8 cellular contexts compared by ENCODE assay signal in the genomic region with DNA sequence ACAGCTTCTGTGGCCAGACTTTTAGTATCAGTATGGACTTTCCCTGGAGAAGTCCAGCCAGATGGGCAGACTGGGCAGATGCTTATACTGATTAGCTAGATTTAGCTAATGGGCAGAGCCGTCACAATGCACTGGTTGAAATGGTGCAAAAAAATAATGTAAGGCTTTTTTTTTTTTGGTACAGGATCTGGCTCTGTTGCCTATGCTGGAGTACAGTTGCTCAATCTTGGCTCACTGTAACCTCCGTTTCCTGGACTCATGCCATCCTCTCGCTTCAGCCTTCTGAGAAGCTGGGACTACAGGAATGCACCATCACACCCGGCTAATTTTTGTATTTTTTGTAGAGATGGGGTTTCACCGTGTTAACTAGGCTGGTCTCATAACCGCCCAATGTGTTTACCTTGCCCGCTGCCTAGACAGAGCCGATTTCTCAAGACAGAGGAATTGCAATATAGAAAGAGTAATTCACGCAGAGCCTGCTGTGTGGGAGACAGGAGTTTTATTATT. TPM values are rescaled to one million over a fixed set of nuclear protein-coding genes. Genes with fewer than 3 reads are reported as not detected.
A peak's percentile ranks its signal among the peaks of the same experiment; 100 is the strongest.
DNase-seq lines count a peak whose midpoint lies in the region; ATAC-seq and TF ChIP-seq lines count a peak whose summit lies in the region.

No MANE protein-coding gene starts in this region.

- no peak overlapping the region for H3K27ac ChIP-seq in AG04450 (ENCODE audit: low read depth, low read length)

- H3K9me3 ChIP-seq in AG04450 (ENCODE audit: control insufficient read depth, insufficient read depth, low read length) = no peaks in the 10 kb centered on the region

- H3K4me3 ChIP-seq in AG04450 (ENCODE audit: low read depth, low read length) = no peak overlapping the region
- H3K4me3 ChIP-seq in H7 (ENCODE audit: insufficient read depth, low read depth, low read length) = no peak overlapping the region

- CTCF ChIA-PET in AG04450 (lab: Charles Lee) = interaction anchor here (1.2 to 1.5 kb wide), 4 partner anchors 9 to 15 kb away, joined by 3 to 14 read pairs (median 6); no protein-coding TSS in a partner anchor

- ATAC-seq in HG02840 (IDR thresholded peaks at IDR 0.05; ENCODE audit: low FRiP score, unreplicated experiment) = no peak

- no peaks in the 10 kb centered on the region for H3K36me3 ChIP-seq in H7 (replicated peaks; ENCODE audit: control insufficient read depth, insufficient read depth, low read length)

- POLR2A ChIA-PET in AG04450 (lab: Yijun Ruan, JAX) = interaction anchor here (0.7 kb wide), 1 partner anchor 335 kb away, joined by 3 read pairs; no protein-coding TSS in a partner anchor

- H3K27me3 ChIP-seq in AG04450 (ENCODE audit: control insufficient read depth, insufficient read depth, low read length) = no peaks in the 10 kb centered on the region
- no peaks in the 10 kb centered on the region for H3K27me3 ChIP-seq in H7 (ENCODE audit: control insufficient read depth, insufficient read depth, low read length)

- peak; percentile 59 for DNase-seq in AG04450 (ENCODE audit: low read depth, low spot score)
- peak; percentile 74 for DNase-seq in MV-4-11 (lab: John Stamatoyannopoulos, UW)
- DNase-seq in dedifferentiated amniotic fluid mesenchymal stem cell (ENCODE audit: extremely low spot score) = peak; percentile 81
- peak; percentile 82 for DNase-seq in mucosa of gallbladder (ENCODE audit: low spot score)
- DNase-seq in NCI-H524 treated with DMSO at 0.1 percent for 48 hours (lab: John Stamatoyannopoulos, UW) = no peak
- no peak for DNase-seq in H7
- DNase-seq in GM19240 (ENCODE audit: insufficient read length, low spot score) = no peak

- no peak for TF ChIP-seq CTCF in AG04450 (IDR thresholded peaks at IDR 0.05; ENCODE audit: low read depth, low read length)

RNA-seq across cellular contexts. Expression of a gene that starts 16.4 kb away (rescaled TPM):
- 10.2 TPM in 2 replicates for polyA plus RNA-seq in AG04450 (2011; rRNA removed)
- 13.0 and 14.6 TPM in 2 replicates for polyA minus RNA-seq in AG04450 (2011; rRNA and poly(A)+ RNA removed)
- 2.1 TPM for total RNA-seq in mucosa of gallbladder
- total RNA-seq in H7 (2014; rRNA removed; shearing (Covaris generic)) = 101 and 113 TPM in 2 replicates

RNA-seq across cellular contexts. Expression of a gene that starts 35.6 kb away (rescaled TPM):
- 26.6 and 29.7 TPM in 2 replicates for polyA plus RNA-seq in AG04450 (2011; rRNA removed)
- polyA minus RNA-seq in AG04450 (2011; rRNA and poly(A)+ RNA removed) = 23.6 and 32.0 TPM in 2 replicates
- total RNA-seq in mucosa of gallbladder = 82.3 TPM
- total RNA-seq in H7 (2014; rRNA removed; shearing (Covaris generic)) = 38.3 and 41.9 TPM in 2 replicates

RNA-seq across cellular contexts. Expression of a gene that starts 42.7 kb away (rescaled TPM):
- 298 and 340 TPM in 2 replicates for polyA plus RNA-seq in AG04450 (2011; rRNA removed)
- polyA minus RNA-seq in AG04450 (2011; rRNA and poly(A)+ RNA removed) = 153 and 179 TPM in 2 replicates
- 238 TPM for total RNA-seq in mucosa of gallbladder
- 168 and 188 TPM in 2 replicates for total RNA-seq in H7 (2014; rRNA removed; shearing (Covaris generic))

RNA-seq across cellular contexts. Expression of a gene that starts 44.7 kb away (rescaled TPM):
- 5.3 and 6.5 TPM in 2 replicates for polyA plus RNA-seq in AG04450 (2011; rRNA removed)
- 7.9 and 9.1 TPM in 2 replicates for polyA minus RNA-seq in AG04450 (2011; rRNA and poly(A)+ RNA removed)
- total RNA-seq in mucosa of gallbladder = 31.0 TPM
- 8.3 and 13.4 TPM in 2 replicates for total RNA-seq in H7 (2014; rRNA removed; shearing (Covaris generic))

RNA-seq across cellular contexts. Expression of a gene that starts 52.4 kb away (rescaled TPM):
- polyA plus RNA-seq in AG04450 (2011; rRNA removed) = 69.7 and 75.6 TPM in 2 replicates
- polyA minus RNA-seq in AG04450 (2011; rRNA and poly(A)+ RNA removed) = 24.5 and 30.8 TPM in 2 replicates
- total RNA-seq in mucosa of gallbladder = 33.9 TPM
- total RNA-seq in H7 (2014; rRNA removed; shearing (Covaris generic)) = 79.8 and 91.2 TPM in 2 replicates

Comparison
In these comparisons a context has a peak if more than half of its experiments do, and no peak if none do; other contexts are left out.
1. DNase-seq: peak in AG04450 (single experiment), MV-4-11 (single experiment), dedifferentiated amniotic fluid mesenchymal stem cell (single experiment) and mucosa of gallbladder (single experiment); none in NCI-H524 treated with DMSO at 0.1 percent for 48 hours (single experiment), H7 (single experiment) and GM19240 (single experiment).
2. RNA of a gene that starts 16.4 kb away (total RNA-seq): 101 to 113 TPM in H7; 2.1 TPM in mucosa of gallbladder (single experiment); every median in the first group is over 10 times any median in the second.